ENCODE assay signal across 9 cellular contexts in the genomic region with DNA sequence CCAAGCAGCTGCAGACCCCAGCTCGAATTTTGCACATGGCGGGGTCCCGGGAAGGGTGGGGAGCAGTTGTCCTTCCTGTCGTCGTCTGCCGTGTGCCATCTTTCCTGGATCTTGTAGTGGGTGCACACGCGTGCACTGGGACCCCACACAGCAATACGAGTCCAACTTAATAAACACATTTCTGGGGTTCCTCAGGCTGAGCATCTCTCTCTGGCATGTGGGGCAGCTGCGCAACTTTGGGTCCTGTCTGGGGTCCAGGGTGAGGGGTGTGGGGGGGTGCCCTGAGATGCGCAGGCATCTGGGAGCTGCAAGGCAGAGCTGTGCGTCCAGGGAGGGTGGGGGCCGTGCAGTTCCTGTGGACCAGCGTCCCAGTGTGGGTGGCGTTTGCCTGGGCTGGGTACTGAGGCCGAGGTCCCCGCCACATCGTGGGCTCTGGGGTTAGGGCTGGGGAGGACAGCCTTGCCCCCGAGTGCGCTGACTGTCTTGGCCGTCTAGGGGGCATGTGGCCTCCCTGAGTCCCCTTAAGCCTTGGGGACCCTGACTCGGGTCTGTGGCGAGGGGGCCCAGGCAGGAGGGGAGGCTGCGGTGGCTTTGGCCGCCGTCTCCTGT. TPM values are rescaled to one million over a fixed set of nuclear protein-coding genes. Genes with fewer than 3 reads are reported as not detected.
DNase-seq lines count a peak whose midpoint lies in the region; ATAC-seq, FAIRE-seq and TF ChIP-seq lines count a peak whose summit lies in the region.
"Had no signal": no experiment of that assay in that cellular context is flagged by ENCODE, and none has a peak within 500 bp of the region (broad histone marks: within the 10 kb centered on the region; RNA-seq: fewer than 3 reads in every experiment).

No MANE protein-coding gene starts in this region.

- CTCF ChIA-PET in activated CD8-positive, alpha-beta memory T cell treated with anti-CD3 and anti-CD28 coated beads, Interleukin-2, amount 10 ng/mL, durations not matched to agents 7 days and 5 days (lab: Charles Lee): no interaction called here

- H3K79me2 ChIP-seq in astrocyte (ENCODE audit: insufficient read depth, low read length): peaks cover 7% of the 10 kb centered on the region

- H3K4me1 Mint-ChIP-seq in activated CD8-positive, alpha-beta memory T cell treated with anti-CD3 and anti-CD28 coated beads, Interleukin-2, amount 10 ng/mL, durations not matched to agents 7 days and 5 days: peaks cover 20% of the 10 kb centered on the region
- H3K4me1 Mint-ChIP-seq in astrocyte (ENCODE audit: low read depth, unreplicated experiment): no peaks in the 10 kb centered on the region
- H3K4me1 Mint-ChIP-seq in stimulated activated effector memory CD8-positive, alpha-beta T cell treated with anti-CD3 and anti-CD28 coated beads, Interleukin-12 subunit alpha, Interleukin-12 subunit beta, amount 100 ng/mL, for 72 hours: peaks cover 6% of the 10 kb centered on the region

- H3K4me3 ChIP-seq in astrocyte (ENCODE audit: insufficient read depth, low read depth, low read length) (peak overlapping the region; percentile 64), testis (no peak overlapping the region)

- H3K4me2 ChIP-seq in astrocyte (ENCODE audit: low read length): peak overlapping the region; percentile 99

- no peaks in the 10 kb centered on the region for H3K9me3 Mint-ChIP-seq in activated CD8-positive, alpha-beta memory T cell treated with anti-CD3 and anti-CD28 coated beads, Interleukin-2, amount 10 ng/mL, durations not matched to agents 7 days and 5 days (ENCODE audit: low read depth)
- H3K9me3 Mint-ChIP-seq in astrocyte (ENCODE audit: unreplicated experiment): no peaks in the 10 kb centered on the region
- H3K9me3 Mint-ChIP-seq in stimulated activated effector memory CD8-positive, alpha-beta T cell treated with anti-CD3 and anti-CD28 coated beads, Interleukin-12 subunit alpha, Interleukin-12 subunit beta, amount 100 ng/mL, for 72 hours: no peaks in the 10 kb centered on the region

- peak overlapping the region; percentile 28 for H3K27ac Mint-ChIP-seq in activated CD8-positive, alpha-beta memory T cell treated with anti-CD3 and anti-CD28 coated beads, Interleukin-2, amount 10 ng/mL, durations not matched to agents 7 days and 5 days
- no peak overlapping the region for H3K27ac Mint-ChIP-seq in astrocyte (ENCODE audit: unreplicated experiment)
- no peak overlapping the region for H3K27ac Mint-ChIP-seq in stimulated activated effector memory CD8-positive, alpha-beta T cell treated with anti-CD3 and anti-CD28 coated beads, Interleukin-12 subunit alpha, Interleukin-12 subunit beta, amount 100 ng/mL, for 72 hours

- TF ChIP-seq POLR2A in testis (IDR thresholded peaks at IDR 0.05): no peak

- H3K27ac ChIP-seq in astrocyte (ENCODE audit: low read depth, low read length) (peak overlapping the region; percentile 80), testis (no peak overlapping the region)

- DNase-seq in activated CD8-positive, alpha-beta memory T cell treated with anti-CD3 and anti-CD28 coated beads, Interleukin-2, amount 10 ng/mL, durations not matched to agents 7 days and 5 days: no peak
- no peak for DNase-seq in activated CD8-positive, alpha-beta memory T cell treated with anti-CD3 and anti-CD28 coated beads for 24 hours
- DNase-seq in astrocyte (ENCODE audit: low read depth) (no peak), testis (no peak)
- no peak for DNase-seq in stimulated activated effector memory CD8-positive, alpha-beta T cell treated with anti-CD3 and anti-CD28 coated beads, Interleukin-12 subunit alpha, Interleukin-12 subunit beta, amount 100 ng/mL, for 72 hours (ENCODE audit: low spot score in 2 of 2)
- DNase-seq: central memory CD4-positive, alpha-beta T cell; NCI-H1105 had no signal

- 78 to 87% methylated on average over 9 to 26 of the region's 26 CpGs for WGBS in testis, 2 donors

- H3K9ac ChIP-seq in astrocyte (ENCODE audit: low read length): peak overlapping the region; percentile 83

- ATAC-seq in activated CD8-positive, alpha-beta memory T cell treated with anti-CD3 and anti-CD28 coated beads, Interleukin-2, amount 10 ng/mL, durations not matched to agents 7 days and 5 days: no peak
- no peak for ATAC-seq in stimulated activated effector memory CD8-positive, alpha-beta T cell treated with anti-CD3 and anti-CD28 coated beads, Interleukin-12 subunit alpha, Interleukin-12 subunit beta, amount 100 ng/mL, for 72 hours
- no peak for ATAC-seq in HG02610 (IDR thresholded peaks at IDR 0.05; ENCODE audit: unreplicated experiment)

- H4K20me1 ChIP-seq in astrocyte (ENCODE audit: insufficient read depth, low read length): peaks cover 6% of the 10 kb centered on the region

- H3K27me3 ChIP-seq in astrocyte (ENCODE audit: insufficient read depth, low read length) (no peaks in the 10 kb centered on the region), testis (no peaks in the 10 kb centered on the region)

- FAIRE-seq in astrocyte (lab: Jason Lieb, UNC): no peak

- H3K36me3 Mint-ChIP-seq in activated CD8-positive, alpha-beta memory T cell treated with anti-CD3 and anti-CD28 coated beads, Interleukin-2, amount 10 ng/mL, durations not matched to agents 7 days and 5 days: peaks cover 1% of the 10 kb centered on the region
- peaks cover 4% of the 10 kb centered on the region for H3K36me3 Mint-ChIP-seq in astrocyte (ENCODE audit: low read depth, unreplicated experiment)
- H3K36me3 Mint-ChIP-seq in stimulated activated effector memory CD8-positive, alpha-beta T cell treated with anti-CD3 and anti-CD28 coated beads, Interleukin-12 subunit alpha, Interleukin-12 subunit beta, amount 100 ng/mL, for 72 hours: no peaks in the 10 kb centered on the region

- peak overlapping the region; percentile 50 for H3K4me3 Mint-ChIP-seq in activated CD8-positive, alpha-beta memory T cell treated with anti-CD3 and anti-CD28 coated beads, Interleukin-2, amount 10 ng/mL, durations not matched to agents 7 days and 5 days
- no peak overlapping the region for H3K4me3 Mint-ChIP-seq in astrocyte (ENCODE audit: unreplicated experiment)
- H3K4me3 Mint-ChIP-seq in stimulated activated effector memory CD8-positive, alpha-beta T cell treated with anti-CD3 and anti-CD28 coated beads, Interleukin-12 subunit alpha, Interleukin-12 subunit beta, amount 100 ng/mL, for 72 hours: peak overlapping the region; percentile 62

- TF ChIP-seq CTCF in astrocyte (IDR thresholded peaks at IDR 0.05; ENCODE audit: insufficient read depth, low read depth, low read length) (no peak), testis (IDR thresholded peaks at IDR 0.05) (no peak)

- intact Hi-C loops in testis (cut with DNase I; ENCODE audit: low total_unique reads): no loop called here

- peaks cover 6% of the 10 kb centered on the region for H3K27me3 Mint-ChIP-seq in activated CD8-positive, alpha-beta memory T cell treated with anti-CD3 and anti-CD28 coated beads, Interleukin-2, amount 10 ng/mL, durations not matched to agents 7 days and 5 days
- H3K27me3 Mint-ChIP-seq in astrocyte (ENCODE audit: low read depth, unreplicated experiment): peaks cover 15% of the 10 kb centered on the region

- no peak overlapping the region for H2AFZ ChIP-seq in astrocyte (ENCODE audit: low read depth, low read length)

- H3K36me3 ChIP-seq in astrocyte (ENCODE audit: insufficient read depth, low read length) (peaks cover 5% of the 10 kb centered on the region), testis (ENCODE audit: low read depth, missing control alignments) (no peaks in the 10 kb centered on the region)

- H3K9me3 ChIP-seq in astrocyte (ENCODE audit: insufficient read depth, low read depth, low read length) (no peaks in the 10 kb centered on the region), testis (no peaks in the 10 kb centered on the region)

- peaks cover 23% of the 10 kb centered on the region for H3K4me1 ChIP-seq in astrocyte (ENCODE audit: insufficient read depth, low read length)
- peaks cover 5% of the 10 kb centered on the region for H3K4me1 ChIP-seq in testis

RNA-seq across cellular contexts. Expression of a gene that starts 0.7 kb away (rescaled TPM):
- total RNA-seq in activated CD8-positive, alpha-beta memory T cell treated with anti-CD3 and anti-CD28 coated beads, Interleukin-2, amount 10 ng/mL, durations not matched to agents 7 days and 5 days: 1 to 10 TPM; 3.3 to 3.9 TPM
- 2.1 and 2.4 TPM in 2 replicates for total RNA-seq in astrocyte
- under 1 TPM; 0.47 to 0.56 TPM for total RNA-seq in testis
- polyA plus RNA-seq in testis (ENCODE audit: insufficient read depth, low read depth, low replicate concordance): 0.21 TPM

RNA-seq across cellular contexts. Expression of a gene that starts 5.2 kb away (rescaled TPM):
- 10 to 100 TPM; 30.7 to 32.4 TPM for total RNA-seq in activated CD8-positive, alpha-beta memory T cell treated with anti-CD3 and anti-CD28 coated beads, Interleukin-2, amount 10 ng/mL, durations not matched to agents 7 days and 5 days
- total RNA-seq in astrocyte: 25.6 and 25.9 TPM in 2 replicates
- 10 to 100 TPM; 34.9 to 36.4 TPM for total RNA-seq in testis
- polyA plus RNA-seq in testis (ENCODE audit: insufficient read depth, low read depth, low replicate concordance): 16.0 TPM

RNA-seq across cellular contexts. Expression of a gene that starts 6.6 kb away (rescaled TPM):
- total RNA-seq in activated CD8-positive, alpha-beta memory T cell treated with anti-CD3 and anti-CD28 coated beads, Interleukin-2, amount 10 ng/mL, durations not matched to agents 7 days and 5 days: 100 to 1,000 TPM in 1 of 2 experiments, 10 to 100 TPM in 1; 68.9 to 103 TPM
- 83.7 and 91.4 TPM in 2 replicates for total RNA-seq in astrocyte
- total RNA-seq in testis: 10 to 100 TPM; 82.5 to 94.0 TPM
- polyA plus RNA-seq in testis (ENCODE audit: insufficient read depth, low read depth, low replicate concordance): 78.3 TPM

RNA-seq across cellular contexts. Expression of a gene that starts 16.3 kb away (rescaled TPM):
- not detected for total RNA-seq in activated CD8-positive, alpha-beta memory T cell treated with anti-CD3 and anti-CD28 coated beads, Interleukin-2, amount 10 ng/mL, durations not matched to agents 7 days and 5 days
- total RNA-seq in astrocyte (0.20 TPM in 1 of 2 replicates, not detected in the other), testis (1 to 10 TPM; 3.2 to 4.9 TPM)
- polyA plus RNA-seq in testis (ENCODE audit: insufficient read depth, low read depth, low replicate concordance): 0.65 TPM
- polyA plus RNA-seq: neural cell had no signal

RNA-seq across cellular contexts. Expression of a gene that starts 34.3 kb away (rescaled TPM):
- 1 to 10 TPM in 1 of 2 experiments, under 1 TPM in 1; 0.61 to 1.6 TPM for total RNA-seq in activated CD8-positive, alpha-beta memory T cell treated with anti-CD3 and anti-CD28 coated beads, Interleukin-2, amount 10 ng/mL, durations not matched to agents 7 days and 5 days
- total RNA-seq in astrocyte: 149 and 169 TPM in 2 replicates
- 10 to 100 TPM; 26.4 to 27.5 TPM for total RNA-seq in testis
- polyA plus RNA-seq in testis (ENCODE audit: insufficient read depth, low read depth, low replicate concordance): 2.3 TPM
